Comparison of ENCODE assay signal across 17 cellular contexts in the genomic region with DNA sequence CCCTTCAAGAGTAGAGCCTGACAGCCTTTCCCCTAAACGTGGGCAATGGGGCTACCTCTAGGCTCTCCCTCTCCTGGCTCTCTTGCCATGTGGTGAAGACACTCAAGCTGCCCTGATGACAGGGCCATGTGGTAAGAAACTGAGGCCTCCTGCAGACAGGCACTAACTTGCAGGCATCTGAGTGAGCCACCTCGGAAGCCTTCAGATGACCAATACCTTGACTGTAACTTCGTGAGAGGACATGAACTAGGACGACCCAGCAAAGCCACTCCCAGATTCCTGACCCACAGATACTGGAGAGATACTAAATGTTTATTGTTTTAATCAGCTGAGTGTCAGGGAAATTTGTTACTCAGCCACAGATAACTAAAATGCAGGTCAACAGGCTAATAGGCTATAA.
"Had no signal": no experiment of that assay in that cellular context is flagged by ENCODE, and none has a peak within 500 bp of the region (broad histone marks: within the 10 kb centered on the region; RNA-seq: fewer than 3 reads in every experiment).

No MANE protein-coding gene starts in this region.

- FAIRE-seq: colon had no signal

- H3K27ac ChIP-seq: esophagus muscularis mucosa, right atrium auricular region, skin epidermis, transverse colon had no signal

- H3K9me3 ChIP-seq: esophagus muscularis mucosa had no signal

- H3K4me3 ChIP-seq: esophagus muscularis mucosa, right atrium auricular region, skin epidermis, transverse colon had no signal

- H3K36me3 ChIP-seq: esophagus muscularis mucosa, right atrium auricular region, transverse colon had no signal

- H3K27me3 ChIP-seq: esophagus muscularis mucosa, right atrium auricular region, transverse colon had no signal

- ATAC-seq: activated CD8-positive, alpha-beta memory T cell treated with anti-CD3 and anti-CD28 coated beads, Interleukin-2, amount 10 ng/mL, durations not matched to agents 7 days and 5 days; natural killer cell treated with Interleukin-12 subunit alpha and Interleukin-12 subunit beta and Interleukin-15 and Interleukin-18, amount 100 ng/mL, for 72 hours; stimulated activated naive CD8-positive, alpha-beta T cell treated with anti-CD3 and anti-CD28 coated beads, Interleukin-15, Interleukin-2, amounts not matched to agents 100 U/mL and 50 U/mL, for 24 hours had no signal

- DNase-seq: activated CD4-positive, alpha-beta memory T cell treated with anti-CD3 and anti-CD28 coated beads for 36 hours; activated CD8-positive, alpha-beta memory T cell treated with anti-CD3 and anti-CD28 coated beads, Interleukin-2, amount 10 ng/mL, durations not matched to agents 7 days and 5 days; activated naive CD4-positive, alpha-beta T cell treated with anti-CD3 and anti-CD28 coated beads, Interleukin-2, amount 10 ng/mL, durations not matched to agents 7 days and 5 days; activated T-cell treated with anti-CD3 and anti-CD28 coated beads, Interleukin-2, amount 50 U/mL, for 1 hour; caudate nucleus; posterior cingulate gyrus; stimulated activated CD4-positive, alpha-beta T cell treated with anti-CD3 and anti-CD28 coated beads, Interleukin-4, amount 100 ng/mL, for 4 hours; stimulated activated CD8-positive, alpha-beta memory T cell treated with anti-CD3 and anti-CD28 coated beads, Interleukin-4, amount 100 ng/mL, for 48 hours; stimulated activated naive CD8-positive, alpha-beta T cell treated with anti-CD3 and anti-CD28 coated beads, Interleukin-15, Interleukin-2, amounts not matched to agents 100 U/mL and 50 U/mL, for 24 hours; T-helper 1 cell; T1000; transverse colon had no signal

- H3K4me1 ChIP-seq: right atrium auricular region had no signal
